1 cellular context compared by ENCODE assay signal in the genomic region with DNA sequence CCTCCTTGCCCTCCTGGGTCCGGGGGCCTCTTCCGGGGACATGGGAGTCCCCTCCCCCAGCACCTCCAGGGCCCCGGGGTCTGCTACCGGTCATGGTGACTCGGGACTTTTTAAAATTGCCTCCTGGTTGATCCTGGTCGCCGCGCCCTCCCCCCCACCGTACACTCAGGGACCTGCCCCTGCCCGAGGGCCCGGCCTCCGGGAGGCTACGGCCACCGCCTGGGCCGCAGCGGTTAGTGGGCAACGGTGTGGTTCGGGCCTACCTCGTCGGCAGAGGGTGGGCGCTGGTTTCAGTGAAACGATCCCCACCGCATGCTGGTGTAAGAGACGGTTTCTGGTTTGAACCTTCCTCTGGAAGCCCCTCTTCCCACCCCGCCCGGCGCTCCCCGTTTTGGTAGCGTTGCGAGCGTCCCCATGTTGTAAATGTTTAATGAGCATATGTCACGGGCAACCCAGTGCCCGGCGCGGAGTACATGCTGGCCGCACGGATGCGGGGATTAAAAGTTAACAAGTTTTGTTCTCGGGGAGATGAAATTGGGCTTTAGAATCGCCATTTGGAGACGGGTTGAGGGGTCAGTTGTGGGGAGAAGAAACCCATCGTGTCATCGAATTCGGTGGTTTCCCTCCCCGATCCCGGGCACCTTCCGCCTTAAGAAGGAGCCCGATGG.
TF ChIP-seq lines count a peak whose summit lies in the region.

No MANE protein-coding gene starts in this region.

TF ChIP-seq in IMR-90, 13 proteins besides CTCF, POLR2A, EP300 and RAD21:
- TF ChIP-seq MAFK (IDR thresholded peaks at IDR 0.05; ENCODE audit: low read depth, low read length), result no peak
- TF ChIP-seq FOS (IDR thresholded peaks at IDR 0.05; ENCODE audit: low read depth, low read length), result no peak
- peak; percentile 36; the same call in 1 of the 2 replicates for TF ChIP-seq NFE2L2 (IDR thresholded peaks at IDR 0.05; ENCODE audit: low read depth, low read length)
- no peak for TF ChIP-seq RFX5 (IDR thresholded peaks at IDR 0.05; ENCODE audit: low read depth, low read length)
